Comparison of ENCODE assay signal across 1 cellular context in genomic region chr12:131390408-131391100, GRCh38.
A peak's percentile ranks its signal among the peaks of the same experiment; 100 is the strongest.
TF ChIP-seq lines count a peak whose summit lies in the region.

No MANE protein-coding gene starts in this region.

TF ChIP-seq in K562, 482 proteins besides CTCF, POLR2A, EP300 and RAD21 (continued from another document):
- TF ChIP-seq, protein P1, sequence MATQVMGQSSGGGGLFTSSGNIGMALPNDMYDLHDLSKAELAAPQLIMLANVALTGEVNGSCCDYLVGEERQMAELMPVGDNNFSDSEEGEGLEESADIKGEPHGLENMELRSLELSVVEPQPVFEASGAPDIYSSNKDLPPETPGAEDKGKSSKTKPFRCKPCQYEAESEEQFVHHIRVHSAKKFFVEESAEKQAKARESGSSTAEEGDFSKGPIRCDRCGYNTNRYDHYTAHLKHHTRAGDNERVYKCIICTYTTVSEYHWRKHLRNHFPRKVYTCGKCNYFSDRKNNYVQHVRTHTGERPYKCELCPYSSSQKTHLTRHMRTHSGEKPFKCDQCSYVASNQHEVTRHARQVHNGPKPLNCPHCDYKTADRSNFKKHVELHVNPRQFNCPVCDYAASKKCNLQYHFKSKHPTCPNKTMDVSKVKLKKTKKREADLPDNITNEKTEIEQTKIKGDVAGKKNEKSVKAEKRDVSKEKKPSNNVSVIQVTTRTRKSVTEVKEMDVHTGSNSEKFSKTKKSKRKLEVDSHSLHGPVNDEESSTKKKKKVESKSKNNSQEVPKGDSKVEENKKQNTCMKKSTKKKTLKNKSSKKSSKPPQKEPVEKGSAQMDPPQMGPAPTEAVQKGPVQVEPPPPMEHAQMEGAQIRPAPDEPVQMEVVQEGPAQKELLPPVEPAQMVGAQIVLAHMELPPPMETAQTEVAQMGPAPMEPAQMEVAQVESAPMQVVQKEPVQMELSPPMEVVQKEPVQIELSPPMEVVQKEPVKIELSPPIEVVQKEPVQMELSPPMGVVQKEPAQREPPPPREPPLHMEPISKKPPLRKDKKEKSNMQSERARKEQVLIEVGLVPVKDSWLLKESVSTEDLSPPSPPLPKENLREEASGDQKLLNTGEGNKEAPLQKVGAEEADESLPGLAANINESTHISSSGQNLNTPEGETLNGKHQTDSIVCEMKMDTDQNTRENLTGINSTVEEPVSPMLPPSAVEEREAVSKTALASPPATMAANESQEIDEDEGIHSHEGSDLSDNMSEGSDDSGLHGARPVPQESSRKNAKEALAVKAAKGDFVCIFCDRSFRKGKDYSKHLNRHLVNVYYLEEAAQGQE (CRISPR knock-in tag; IDR thresholded peaks at IDR 0.05; ENCODE audit: low read depth), result peak; percentile 94
- TF ChIP-seq FOS (IDR thresholded peaks at IDR 0.05; ENCODE audit: extremely low read depth, insufficient read length) (no peak), TFAP4 (CRISPR knock-in tag; IDR thresholded peaks at IDR 0.05; ENCODE audit: borderline replicate concordance) (peak; percentile 52), CXXC5 (CRISPR knock-in tag; IDR thresholded peaks at IDR 0.05) (peak; percentile 47), CBX1 (IDR thresholded peaks at IDR 0.05; ENCODE audit: low read depth) (no peak), RCOR1 (IDR thresholded peaks at IDR 0.05; ENCODE audit: borderline replicate concordance in 1 of 2, low read depth in 2 of 2, low read length in 2 of 2) (peak in 1 of 2 experiments; percentile 68; a peak in 1 of 4 replicates), EHMT2 (IDR thresholded peaks at IDR 0.05) (peak; percentile 93), ZNF644 (tag; IDR thresholded peaks at IDR 0.05; ENCODE audit: low read depth) (peak; percentile 66; the same call in 1 of the 2 replicates), U2AF2 (optimal IDR thresholded peaks at IDR 0.05; ENCODE audit: low read depth, low read length) (no peak), ESRRA (IDR thresholded peaks at IDR 0.05; ENCODE audit: borderline replicate concordance, low read depth) (0 out of 2 replicates have a peak, but pooled peaks have one; percentile 11), AFF1 (IDR thresholded peaks at IDR 0.05; ENCODE audit: low read depth in 1 of 2, partially characterized antibody in 2 of 2) (peak in 1 of 2 experiments; percentile 61)
- TF ChIP-seq, protein P2, sequence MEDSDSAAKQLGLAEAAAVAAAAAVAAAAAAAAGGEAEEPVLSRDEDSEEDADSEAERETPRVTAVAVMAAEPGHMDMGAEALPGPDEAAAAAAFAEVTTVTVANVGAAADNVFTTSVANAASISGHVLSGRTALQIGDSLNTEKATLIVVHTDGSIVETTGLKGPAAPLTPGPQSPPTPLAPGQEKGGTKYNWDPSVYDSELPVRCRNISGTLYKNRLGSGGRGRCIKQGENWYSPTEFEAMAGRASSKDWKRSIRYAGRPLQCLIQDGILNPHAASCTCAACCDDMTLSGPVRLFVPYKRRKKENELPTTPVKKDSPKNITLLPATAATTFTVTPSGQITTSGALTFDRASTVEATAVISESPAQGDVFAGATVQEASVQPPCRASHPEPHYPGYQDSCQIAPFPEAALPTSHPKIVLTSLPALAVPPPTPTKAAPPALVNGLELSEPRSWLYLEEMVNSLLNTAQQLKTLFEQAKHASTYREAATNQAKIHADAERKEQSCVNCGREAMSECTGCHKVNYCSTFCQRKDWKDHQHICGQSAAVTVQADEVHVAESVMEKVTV (CRISPR knock-in tag; IDR thresholded peaks at IDR 0.05), result no peak
- TF ChIP-seq, protein P3, sequence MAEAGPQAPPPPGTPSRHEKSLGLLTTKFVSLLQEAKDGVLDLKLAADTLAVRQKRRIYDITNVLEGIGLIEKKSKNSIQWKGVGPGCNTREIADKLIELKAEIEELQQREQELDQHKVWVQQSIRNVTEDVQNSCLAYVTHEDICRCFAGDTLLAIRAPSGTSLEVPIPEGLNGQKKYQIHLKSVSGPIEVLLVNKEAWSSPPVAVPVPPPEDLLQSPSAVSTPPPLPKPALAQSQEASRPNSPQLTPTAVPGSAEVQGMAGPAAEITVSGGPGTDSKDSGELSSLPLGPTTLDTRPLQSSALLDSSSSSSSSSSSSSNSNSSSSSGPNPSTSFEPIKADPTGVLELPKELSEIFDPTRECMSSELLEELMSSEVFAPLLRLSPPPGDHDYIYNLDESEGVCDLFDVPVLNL (CRISPR knock-in tag; IDR thresholded peaks at IDR 0.05; ENCODE audit: low read depth), result no peak
- TF ChIP-seq, protein P4, sequence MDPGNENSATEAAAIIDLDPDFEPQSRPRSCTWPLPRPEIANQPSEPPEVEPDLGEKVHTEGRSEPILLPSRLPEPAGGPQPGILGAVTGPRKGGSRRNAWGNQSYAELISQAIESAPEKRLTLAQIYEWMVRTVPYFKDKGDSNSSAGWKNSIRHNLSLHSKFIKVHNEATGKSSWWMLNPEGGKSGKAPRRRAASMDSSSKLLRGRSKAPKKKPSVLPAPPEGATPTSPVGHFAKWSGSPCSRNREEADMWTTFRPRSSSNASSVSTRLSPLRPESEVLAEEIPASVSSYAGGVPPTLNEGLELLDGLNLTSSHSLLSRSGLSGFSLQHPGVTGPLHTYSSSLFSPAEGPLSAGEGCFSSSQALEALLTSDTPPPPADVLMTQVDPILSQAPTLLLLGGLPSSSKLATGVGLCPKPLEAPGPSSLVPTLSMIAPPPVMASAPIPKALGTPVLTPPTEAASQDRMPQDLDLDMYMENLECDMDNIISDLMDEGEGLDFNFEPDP (CRISPR knock-in tag; IDR thresholded peaks at IDR 0.05), result no peak
